Comparison of ENCODE assay signal across 2 cellular contexts in genomic region chr13:28137556-28137955, GRCh38.
TF ChIP-seq lines count a peak whose summit lies in the region.

No MANE protein-coding gene starts in this region.

TF ChIP-seq in SK-N-SH, 30 proteins besides CTCF, POLR2A, EP300 and RAD21 (continued from another document):
- TF ChIP-seq, protein P1, sequence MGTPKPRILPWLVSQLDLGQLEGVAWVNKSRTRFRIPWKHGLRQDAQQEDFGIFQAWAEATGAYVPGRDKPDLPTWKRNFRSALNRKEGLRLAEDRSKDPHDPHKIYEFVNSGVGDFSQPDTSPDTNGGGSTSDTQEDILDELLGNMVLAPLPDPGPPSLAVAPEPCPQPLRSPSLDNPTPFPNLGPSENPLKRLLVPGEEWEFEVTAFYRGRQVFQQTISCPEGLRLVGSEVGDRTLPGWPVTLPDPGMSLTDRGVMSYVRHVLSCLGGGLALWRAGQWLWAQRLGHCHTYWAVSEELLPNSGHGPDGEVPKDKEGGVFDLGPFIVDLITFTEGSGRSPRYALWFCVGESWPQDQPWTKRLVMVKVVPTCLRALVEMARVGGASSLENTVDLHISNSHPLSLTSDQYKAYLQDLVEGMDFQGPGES (IDR thresholded peaks at IDR 0.05; ENCODE audit: low read depth, low read length) = no peak
- TF ChIP-seq GABPA (IDR thresholded peaks at IDR 0.05; ENCODE audit: low read depth) (no peak), POLR2AphosphoS5 (IDR thresholded peaks at IDR 0.05; ENCODE audit: low read depth, low read length) (no peak), RCOR1 (IDR thresholded peaks at IDR 0.05; ENCODE audit: low read length) (no peak), NFIC (IDR thresholded peaks at IDR 0.05; ENCODE audit: borderline replicate concordance) (no peak), JUND (IDR thresholded peaks at IDR 0.05) (no peak), FOXJ3 (CRISPR knock-in tag; IDR thresholded peaks at IDR 0.05) (no peak), RFX5 (IDR thresholded peaks at IDR 0.05; ENCODE audit: low read length) (no peak), SIN3A (IDR thresholded peaks at IDR 0.05; ENCODE audit: borderline replicate concordance, low read depth, low read length) (no peak), MEF2A (IDR thresholded peaks at IDR 0.05; ENCODE audit: borderline replicate concordance, low read depth) (no peak), TAF1 (IDR thresholded peaks at IDR 0.05; ENCODE audit: borderline replicate concordance, low read depth, low read length) (no peak), CHD2 (IDR thresholded peaks at IDR 0.05; ENCODE audit: low read length, partially characterized antibody) (no peak)

TF ChIP-seq in SK-N-SH treated with all-trans-retinoic acid at 6 μM for 48 hours, 23 proteins besides CTCF, POLR2A, EP300 and RAD21 (continued from another document):
- TF ChIP-seq CSRNP3 (CRISPR knock-in tag; IDR thresholded peaks at IDR 0.05) (no peak), ZC3H10 (CRISPR knock-in tag; IDR thresholded peaks at IDR 0.05) (no peak), CSDC2 (CRISPR knock-in tag; IDR thresholded peaks at IDR 0.05) (no peak), GLIS3 (CRISPR knock-in tag; IDR thresholded peaks at IDR 0.05) (no peak), TOX (CRISPR knock-in tag; IDR thresholded peaks at IDR 0.05; ENCODE audit: borderline replicate concordance) (no peak), ISL1 (CRISPR knock-in tag; IDR thresholded peaks at IDR 0.05) (no peak), ZNF8 (CRISPR knock-in tag; IDR thresholded peaks at IDR 0.05) (no peak), ARNTL (CRISPR knock-in tag; IDR thresholded peaks at IDR 0.05; ENCODE audit: borderline replicate concordance, low read depth) (no peak), OSR1 (CRISPR knock-in tag; IDR thresholded peaks at IDR 0.05) (no peak), ZNF565 (CRISPR knock-in tag; conservative IDR thresholded peaks at IDR 0.05; ENCODE audit: low read depth) (no peak), ESRRG (CRISPR knock-in tag; IDR thresholded peaks at IDR 0.05) (no peak), ZFP30 (CRISPR knock-in tag; IDR thresholded peaks at IDR 0.05) (no peak), ZFP3 (CRISPR knock-in tag; IDR thresholded peaks at IDR 0.05) (no peak)
- TF ChIP-seq, protein P2, sequence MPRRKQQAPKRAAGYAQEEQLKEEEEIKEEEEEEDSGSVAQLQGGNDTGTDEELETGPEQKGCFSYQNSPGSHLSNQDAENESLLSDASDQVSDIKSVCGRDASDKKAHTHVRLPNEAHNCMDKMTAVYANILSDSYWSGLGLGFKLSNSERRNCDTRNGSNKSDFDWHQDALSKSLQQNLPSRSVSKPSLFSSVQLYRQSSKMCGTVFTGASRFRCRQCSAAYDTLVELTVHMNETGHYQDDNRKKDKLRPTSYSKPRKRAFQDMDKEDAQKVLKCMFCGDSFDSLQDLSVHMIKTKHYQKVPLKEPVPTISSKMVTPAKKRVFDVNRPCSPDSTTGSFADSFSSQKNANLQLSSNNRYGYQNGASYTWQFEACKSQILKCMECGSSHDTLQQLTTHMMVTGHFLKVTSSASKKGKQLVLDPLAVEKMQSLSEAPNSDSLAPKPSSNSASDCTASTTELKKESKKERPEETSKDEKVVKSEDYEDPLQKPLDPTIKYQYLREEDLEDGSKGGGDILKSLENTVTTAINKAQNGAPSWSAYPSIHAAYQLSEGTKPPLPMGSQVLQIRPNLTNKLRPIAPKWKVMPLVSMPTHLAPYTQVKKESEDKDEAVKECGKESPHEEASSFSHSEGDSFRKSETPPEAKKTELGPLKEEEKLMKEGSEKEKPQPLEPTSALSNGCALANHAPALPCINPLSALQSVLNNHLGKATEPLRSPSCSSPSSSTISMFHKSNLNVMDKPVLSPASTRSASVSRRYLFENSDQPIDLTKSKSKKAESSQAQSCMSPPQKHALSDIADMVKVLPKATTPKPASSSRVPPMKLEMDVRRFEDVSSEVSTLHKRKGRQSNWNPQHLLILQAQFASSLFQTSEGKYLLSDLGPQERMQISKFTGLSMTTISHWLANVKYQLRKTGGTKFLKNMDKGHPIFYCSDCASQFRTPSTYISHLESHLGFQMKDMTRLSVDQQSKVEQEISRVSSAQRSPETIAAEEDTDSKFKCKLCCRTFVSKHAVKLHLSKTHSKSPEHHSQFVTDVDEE (CRISPR knock-in tag; IDR thresholded peaks at IDR 0.05) = no peak
